ENCODE assay signal across 2 cellular contexts in genomic region chr6:13480631-13481501, GRCh38.
TF ChIP-seq lines count a peak whose summit lies in the region.

No MANE protein-coding gene starts in this region.

TF ChIP-seq in GM12878, 131 proteins besides CTCF, POLR2A, EP300 and RAD21:
- TF ChIP-seq IKZF2 (IDR thresholded peaks at IDR 0.05), result no peak; a peak in 1 of 4 replicates

TF ChIP-seq in GM23338, 12 proteins besides CTCF, POLR2A, EP300 and RAD21:
- TF ChIP-seq POLR2AphosphoS5 (IDR thresholded peaks at IDR 0.05; ENCODE audit: low read depth), result no peak
- TF ChIP-seq STAT1 (IDR thresholded peaks at IDR 0.05; ENCODE audit: unreplicated experiment), result no peak
- no peak for TF ChIP-seq JUNB (IDR thresholded peaks at IDR 0.05; ENCODE audit: unreplicated experiment)
- TF ChIP-seq ZNF462 (CRISPR knock-in tag; IDR thresholded peaks at IDR 0.05), result no peak
- TF ChIP-seq EZH2phosphoT487 (IDR thresholded peaks at IDR 0.05; ENCODE audit: unreplicated experiment), result no peak
